ENCODE assay signal across 19 cellular contexts in genomic region chr15:63185206-63185605, GRCh38.
DNase-seq lines count a peak whose midpoint lies in the region; ATAC-seq lines count a peak whose summit lies in the region.
"Had no signal": no experiment of that assay in that cellular context is flagged by ENCODE, and none has a peak within 500 bp of the region (broad histone marks: within the 10 kb centered on the region; RNA-seq: fewer than 3 reads in every experiment).

No MANE protein-coding gene starts in this region.

- DNase-seq in DMS 273 (lab: John Stamatoyannopoulos, UW; ENCODE audit: unreplicated experiment) (peak; percentile 57), DMS 273 treated with DMSO at 0.1 percent for 48 hours (lab: John Stamatoyannopoulos, UW) (no peak), ELR (ENCODE audit: low read depth) (peak; percentile 23), NCI-H524 treated with DMSO at 0.1 percent for 48 hours (lab: John Stamatoyannopoulos, UW) (peak; percentile 90), foreskin melanocyte (peak; percentile 93), GDM1 (lab: John Stamatoyannopoulos, UW) (no peak), GOT3 (lab: John Stamatoyannopoulos, UW) (no peak)
- DNase-seq: activated CD4-positive, CD25-positive, alpha-beta regulatory T cell; activated naive CD4-positive, alpha-beta T cell; activated T-cell treated with anti-CD3 and anti-CD28 coated beads, Interleukin-2, amount 50 U/mL, for 1 hour; AML-193; DND-41; NCI-H1092 treated with DMSO at 0.1 percent for 48 hours; NCI-H2107; occipital lobe; right cardiac atrium; T-helper 9 cell; upper lobe of left lung had no signal

- ATAC-seq in HG02840 (IDR thresholded peaks at IDR 0.05; ENCODE audit: low FRiP score, unreplicated experiment), result no peak
- ATAC-seq: right cardiac atrium had no signal

Comparison
In these comparisons a context has a peak if more than half of its experiments do, and no peak if none do; other contexts are left out.
1. DNase-seq: peak in DMS 273 (single experiment), ELR (single experiment), NCI-H524 treated with DMSO at 0.1 percent for 48 hours (single experiment) and foreskin melanocyte (single experiment); none in DMS 273 treated with DMSO at 0.1 percent for 48 hours (single experiment), GDM1 (single experiment) and GOT3 (single experiment).